In the genomic region with DNA sequence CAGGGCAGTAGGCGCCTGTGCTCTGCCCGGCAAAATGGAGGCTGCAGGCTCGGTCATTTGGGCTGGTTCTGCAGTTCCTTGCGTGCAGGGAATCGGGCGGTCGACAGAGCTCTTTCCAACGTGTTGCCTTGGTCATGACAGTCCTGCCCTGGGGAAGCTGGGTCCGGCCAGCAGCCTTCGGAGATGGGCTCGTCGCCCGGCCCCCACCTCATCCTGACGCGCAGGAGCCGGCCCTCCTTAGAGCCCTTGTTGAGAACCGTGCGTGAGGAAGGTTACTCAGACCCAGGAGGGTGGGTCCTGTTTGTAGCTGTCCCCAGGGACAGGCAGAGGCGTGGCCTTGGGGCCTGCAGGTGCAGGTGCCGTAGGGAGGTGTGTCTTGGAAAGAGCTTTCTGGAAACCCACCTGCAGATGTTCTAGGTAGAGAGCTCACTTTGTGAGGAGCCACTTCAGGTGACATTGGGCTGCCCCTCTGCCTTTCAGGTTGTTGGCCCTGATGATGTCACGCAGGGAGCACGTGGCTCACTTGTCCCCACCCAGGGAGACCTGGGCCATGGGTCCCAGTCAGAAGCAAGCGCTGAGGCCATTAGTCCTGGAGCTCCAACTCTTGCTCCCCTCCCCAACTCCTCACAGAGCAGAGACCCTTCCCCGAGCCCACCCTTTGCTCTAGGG, we compare ENCODE assay signal across 27 cellular contexts. TPM values are rescaled to one million over a fixed set of nuclear protein-coding genes. Genes with fewer than 3 reads are reported as not detected.
A peak's percentile ranks its signal among the peaks of the same experiment; 100 is the strongest.
DNase-seq lines count a peak whose midpoint lies in the region; ATAC-seq and TF ChIP-seq lines count a peak whose summit lies in the region.
"Had no signal": no experiment of that assay in that cellular context is flagged by ENCODE, and none has a peak within 500 bp of the region (broad histone marks: within the 10 kb centered on the region; RNA-seq: fewer than 3 reads in every experiment).

No MANE protein-coding gene starts in this region.

- H3K4me2 ChIP-seq in neuronal stem cell (ENCODE audit: insufficient read depth, low read length, poor library complexity, severe bottlenecking) (no peak overlapping the region), hepatocyte (no peak overlapping the region)
- H3K4me2 ChIP-seq: PC-9 had no signal

- H3K36me3 Mint-ChIP-seq in activated CD8-positive, alpha-beta memory T cell treated with anti-CD3 and anti-CD28 coated beads, Interleukin-2, amount 10 ng/mL, durations not matched to agents 7 days and 5 days: no peaks in the 10 kb centered on the region

- H3K9me3 Mint-ChIP-seq in activated CD8-positive, alpha-beta memory T cell treated with anti-CD3 and anti-CD28 coated beads, Interleukin-2, amount 10 ng/mL, durations not matched to agents 7 days and 5 days (ENCODE audit: low read depth): no peaks in the 10 kb centered on the region

- no peaks in the 10 kb centered on the region for H4K20me1 ChIP-seq in hepatocyte (ENCODE audit: insufficient read depth, poor library complexity, severe bottlenecking)

- H2BK12ac ChIP-seq in neuronal stem cell (ENCODE audit: low read length): no peak overlapping the region

- H3K4me1 ChIP-seq in foreskin keratinocyte (no peaks in the 10 kb centered on the region), neuronal stem cell (ENCODE audit: control insufficient read depth in 2 of 2, insufficient read depth in 1 of 2, low read depth in 1 of 2, low read length in 2 of 2) (peaks cover 0 to 6% of the 10 kb centered on the region in 2 donors), hepatocyte (ENCODE audit: insufficient read depth) (no peaks in the 10 kb centered on the region)
- H3K4me1 ChIP-seq: HAP-1 had no signal

- H2BK15ac ChIP-seq in neuronal stem cell (ENCODE audit: low read length): no peak overlapping the region

- H3K27me3 Mint-ChIP-seq in activated CD8-positive, alpha-beta memory T cell treated with anti-CD3 and anti-CD28 coated beads, Interleukin-2, amount 10 ng/mL, durations not matched to agents 7 days and 5 days: no peaks in the 10 kb centered on the region

- WGBS in neuronal stem cell (ENCODE audit: extremely low coverage in 2 of 2, insufficient read length in 2 of 2, insufficient replicate concordance in 1 of 2), 2 donors: no CpG with 5 or more reads among the region's 24 CpGs
- WGBS in hepatocyte (ENCODE audit: low lambda C conversion rate, missing lambda C conversion rate): 96% methylated on average over 24 of the region's 24 CpGs

- H3K79me2 ChIP-seq in hepatocyte: no peaks in the 10 kb centered on the region

- no peak overlapping the region for H3K4ac ChIP-seq in neuronal stem cell (ENCODE audit: low read length)

- H3K23ac ChIP-seq in neuronal stem cell (ENCODE audit: low read depth, low read length, poor library complexity): no peak overlapping the region

- peak overlapping the region; percentile 66 for H2BK5ac ChIP-seq in neuronal stem cell (ENCODE audit: low read length)

- no peak overlapping the region for H2AK5ac ChIP-seq in neuronal stem cell (ENCODE audit: low read depth, low read length)

- H2BK120ac ChIP-seq in neuronal stem cell (ENCODE audit: low read depth, low read length): no peak overlapping the region

- H3K27me3 ChIP-seq in foreskin keratinocyte (no peaks in the 10 kb centered on the region), neuronal stem cell (ENCODE audit: control insufficient read depth in 3 of 3, insufficient read depth in 3 of 3, low read depth in 1 of 3, low read length in 3 of 3) (no peaks in the 10 kb centered on the region), hepatocyte (no peaks in the 10 kb centered on the region)

- peak overlapping the region; percentile 71 for H3K18ac ChIP-seq in neuronal stem cell (ENCODE audit: low read length)

- no peak overlapping the region for H3K27ac ChIP-seq in foreskin keratinocyte
- H3K27ac ChIP-seq in neuronal stem cell (replicated peaks; ENCODE audit: low read length): no peak overlapping the region
- no peak overlapping the region for H3K27ac ChIP-seq in hepatocyte
- H3K27ac ChIP-seq: GM23248, HL-60, PC-9 had no signal

- H3K4me3 Mint-ChIP-seq in activated CD8-positive, alpha-beta memory T cell treated with anti-CD3 and anti-CD28 coated beads, Interleukin-2, amount 10 ng/mL, durations not matched to agents 7 days and 5 days: no peak overlapping the region

- DNase-seq in NCI-H345 (lab: John Stamatoyannopoulos, UW): peak; percentile 30
- DNase-seq in NCI-H345 treated with DMSO at 0.1 percent for 48 hours (lab: John Stamatoyannopoulos, UW; ENCODE audit: unreplicated experiment): no peak
- peak; percentile 78 for DNase-seq in NCI-H187 treated with DMSO at 0.1 percent for 48 hours (lab: John Stamatoyannopoulos, UW)
- no peak for DNase-seq in foreskin keratinocyte
- DNase-seq in neuronal stem cell (ENCODE audit: low spot score): no peak
- no peak for DNase-seq in hepatocyte (ENCODE audit: low spot score)
- no peak for DNase-seq in activated CD8-positive, alpha-beta memory T cell treated with anti-CD3 and anti-CD28 coated beads, Interleukin-2, amount 10 ng/mL, durations not matched to agents 7 days and 5 days
- DNase-seq in pons (ENCODE audit: low spot score): no peak
- DNase-seq: AML-193, DMS 273 treated with DMSO at 0.1 percent for 48 hours, GM23248, KG1, NCI-H1092, NCI-H146, NCI-H2081, NCI-H524, PC-9, RPMI8226, SIG-M5 had no signal

- no peak overlapping the region for H4K91ac ChIP-seq in neuronal stem cell (ENCODE audit: low read depth, low read length, poor library complexity)

- CTCF ChIA-PET in activated CD8-positive, alpha-beta memory T cell treated with anti-CD3 and anti-CD28 coated beads, Interleukin-2, amount 10 ng/mL, durations not matched to agents 7 days and 5 days (lab: Charles Lee): no interaction called here

- H3K27ac Mint-ChIP-seq in activated CD8-positive, alpha-beta memory T cell treated with anti-CD3 and anti-CD28 coated beads, Interleukin-2, amount 10 ng/mL, durations not matched to agents 7 days and 5 days: no peak overlapping the region

- H3K4me3 ChIP-seq in neuronal stem cell (ENCODE audit: low read length in 2 of 2): no peak overlapping the region
- H3K4me3 ChIP-seq in hepatocyte: no peak overlapping the region
- H3K4me3 ChIP-seq: GM23248, HAP-1, PC-9 had no signal

- ATAC-seq in foreskin keratinocyte: peak; percentile 12
- ATAC-seq in activated CD8-positive, alpha-beta memory T cell treated with anti-CD3 and anti-CD28 coated beads, Interleukin-2, amount 10 ng/mL, durations not matched to agents 7 days and 5 days: no peak
- ATAC-seq: SK-N-SH treated with all-trans-retinoic acid at 6 μM for 48 hours had no signal

- H3K36me3 ChIP-seq in neuronal stem cell (replicated peaks in 1 of 2; ENCODE audit: control insufficient read depth in 2 of 2, insufficient read depth in 2 of 2, low read length in 2 of 2) (peaks cover 18 to 72% of the 10 kb centered on the region in 2 donors), hepatocyte (replicated peaks; ENCODE audit: insufficient read depth, low read depth) (no peaks in the 10 kb centered on the region)
- H3K36me3 ChIP-seq: HAP-1 had no signal

- H4K8ac ChIP-seq in neuronal stem cell (ENCODE audit: low read depth, low read length): no peak overlapping the region

- no peak for TF ChIP-seq CTCF in foreskin keratinocyte (conservative IDR thresholded peaks at IDR 0.05)
- TF ChIP-seq CTCF in hepatocyte (IDR thresholded peaks at IDR 0.05; ENCODE audit: poor library complexity): no peak

- peak overlapping the region; percentile 38 for H3K14ac ChIP-seq in neuronal stem cell (ENCODE audit: low read length)

- H2AFZ ChIP-seq in neuronal stem cell (ENCODE audit: low read length) (no peak overlapping the region), hepatocyte (no peak overlapping the region)
- H2AFZ ChIP-seq: GM23248, PC-9 had no signal

- H3K9me2 ChIP-seq in hepatocyte (replicated peaks; ENCODE audit: insufficient read depth): no peaks in the 10 kb centered on the region

- H3K9me3 ChIP-seq in neuronal stem cell (replicated peaks in 1 of 2; ENCODE audit: control insufficient read depth in 2 of 2, insufficient read depth in 1 of 2, low read depth in 1 of 2, low read length in 2 of 2) (no peaks in the 10 kb centered on the region), hepatocyte (ENCODE audit: low read depth) (no peaks in the 10 kb centered on the region)
- H3K9me3 ChIP-seq: HAP-1 had no signal

- no peaks in the 10 kb centered on the region for H3K4me1 Mint-ChIP-seq in activated CD8-positive, alpha-beta memory T cell treated with anti-CD3 and anti-CD28 coated beads, Interleukin-2, amount 10 ng/mL, durations not matched to agents 7 days and 5 days

- no peak overlapping the region for H3K9ac ChIP-seq in neuronal stem cell (ENCODE audit: low read depth, low read length, poor library complexity)
- H3K9ac ChIP-seq: GM23248 had no signal

- H3K79me1 ChIP-seq in neuronal stem cell (ENCODE audit: low read depth, low read length): peaks cover 6% of the 10 kb centered on the region

RNA-seq across cellular contexts. Expression of a gene that starts 15.2 kb away (rescaled TPM):
- total RNA-seq in foreskin keratinocyte: not detected in 2 replicates
- polyA plus RNA-seq in foreskin keratinocyte: not detected in 2 replicates
- polyA plus RNA-seq in neuronal stem cell (2013, experiment 1 of 2): 0.59 TPM
- polyA plus RNA-seq in neuronal stem cell (2013, experiment 2 of 2): 0.61 TPM
- total RNA-seq in hepatocyte: 0.32 and 0.87 TPM in 2 replicates
- polyA plus RNA-seq in hepatocyte: 1.7 and 1.8 TPM in 2 replicates
- not detected for total RNA-seq in activated CD8-positive, alpha-beta memory T cell treated with anti-CD3 and anti-CD28 coated beads, Interleukin-2, amount 10 ng/mL, durations not matched to agents 7 days and 5 days
- total RNA-seq: A172; G401; GM23248; HT-29; T-helper 2 cell treated with Interferon-gamma antibody and Interleukin-4, amounts not matched to agents 100 ng/mL and 5 ng/mL, for 36 hours had no signal
- polyA plus RNA-seq: AG04450, GM23248 had no signal

RNA-seq across cellular contexts. Expression of a gene that starts 36.5 kb away (rescaled TPM):
- total RNA-seq in foreskin keratinocyte (0.81 and 1.1 TPM in 2 replicates), hepatocyte (0.23 TPM in 1 of 2 replicates, not detected in the other)
- polyA plus RNA-seq in foreskin keratinocyte (0.71 and 1.1 TPM in 2 replicates), hepatocyte (1.1 and 1.8 TPM in 2 replicates)
- 0.14 TPM for polyA plus RNA-seq in neuronal stem cell (2013, experiment 1 of 2)
- 0.11 TPM for polyA plus RNA-seq in neuronal stem cell (2013, experiment 2 of 2)
- not detected for total RNA-seq in activated CD8-positive, alpha-beta memory T cell treated with anti-CD3 and anti-CD28 coated beads, Interleukin-2, amount 10 ng/mL, durations not matched to agents 7 days and 5 days
- total RNA-seq: G401; GM23248; T-helper 2 cell treated with Interferon-gamma antibody and Interleukin-4, amounts not matched to agents 100 ng/mL and 5 ng/mL, for 36 hours had no signal
- polyA plus RNA-seq: AG04450, GM23248 had no signal

Comparison
In these comparisons a context has a peak if more than half of its experiments do, and no peak if none do; other contexts are left out.
1. DNase-seq: peak in NCI-H345 (single experiment) and NCI-H187 treated with DMSO at 0.1 percent for 48 hours (single experiment); none in NCI-H345 treated with DMSO at 0.1 percent for 48 hours (single experiment), foreskin keratinocyte (0 of 2), neuronal stem cell (single experiment), hepatocyte (single experiment), activated CD8-positive, alpha-beta memory T cell treated with anti-CD3 and anti-CD28 coated beads, Interleukin-2, amount 10 ng/mL, durations not matched to agents 7 days and 5 days (single experiment) and pons (single experiment).